ENCODE assay signal across 11 cellular contexts in genomic region chr5:58545912-58546311, GRCh38. TPM values are rescaled to one million over a fixed set of nuclear protein-coding genes. Genes with fewer than 3 reads are reported as not detected.
DNase-seq lines count a peak whose midpoint lies in the region; ATAC-seq and TF ChIP-seq lines count a peak whose summit lies in the region.
"Had no signal": no experiment of that assay in that cellular context is flagged by ENCODE, and none has a peak within 500 bp of the region (broad histone marks: within the 10 kb centered on the region; RNA-seq: fewer than 3 reads in every experiment).

No MANE protein-coding gene starts in this region.

- H3K23me2 ChIP-seq in H9 (ENCODE audit: insufficient read length, low read depth, low read length, poor library complexity, severe bottlenecking): no peaks in the 10 kb centered on the region

- no peak overlapping the region for H4K8ac ChIP-seq in H9 (replicated peaks; ENCODE audit: insufficient read length, low read depth, low read length)

- peaks cover 13 to 14% of the 10 kb centered on the region in 2 experiments for H3K9me3 Mint-ChIP-seq in H9

- H2BK15ac ChIP-seq in H9 (ENCODE audit: low read depth, low read length): no peak overlapping the region

- no peak overlapping the region for H2BK120ac ChIP-seq in H9 (ENCODE audit: low read depth, low read length, poor library complexity, severe bottlenecking)

- H3K27me3 Mint-ChIP-seq in H9 (ENCODE audit: low read depth): no peaks in the 10 kb centered on the region

- TF ChIP-seq CTCF in left lung (IDR thresholded peaks at IDR 0.05) (no peak), H9 (conservative IDR thresholded peaks at IDR 0.05) (no peak)

- H3K36me3 ChIP-seq in left lung: no peaks in the 10 kb centered on the region

- H4K91ac ChIP-seq in H9 (ENCODE audit: insufficient read length, low read depth, low read length): no peak overlapping the region

- no peak overlapping the region for H2BK12ac ChIP-seq in H9 (ENCODE audit: insufficient read length, low read depth, low read length)

- H2AFZ ChIP-seq in H9 (ENCODE audit: low read length): no peak overlapping the region

- no peak overlapping the region for H2BK20ac ChIP-seq in H9 (ENCODE audit: low read depth, low read length, poor library complexity, severe bottlenecking)

- H3K4me1 ChIP-seq in left lung (peaks cover 0 to 33% of the 10 kb centered on the region in 2 donors), H9 (ENCODE audit: insufficient read depth, low read length) (no peaks in the 10 kb centered on the region; the same call in 1 of the 2 replicates)
- H3K4me1 ChIP-seq: psoas muscle had no signal

- H3T11ph ChIP-seq in H9 (ENCODE audit: low read length): no peak overlapping the region

- peak; percentile 6 for DNase-seq in HuH-7.5 (ENCODE audit: low spot score)
- no peak for DNase-seq in left lung
- no peak for DNase-seq in H9
- no peak for DNase-seq in D341Med (ENCODE audit: low spot score)
- DNase-seq in NCI-H446 treated with DMSO at 0.1 percent for 48 hours (lab: John Stamatoyannopoulos, UW): no peak
- DNase-seq: caudate nucleus, EL, psoas muscle had no signal

- H3K4me3 Mint-ChIP-seq in H9: no peak overlapping the region

- H2AK5ac ChIP-seq in H9 (ENCODE audit: insufficient read length, low read length): no peak overlapping the region

- H4K5ac ChIP-seq in H9 (ENCODE audit: insufficient read length, low read depth, low read length): no peak overlapping the region

- no peak overlapping the region for H3K18ac ChIP-seq in H9 (ENCODE audit: insufficient read length, low read depth, low read length)

- no peak overlapping the region for H3K9ac ChIP-seq in H9 (ENCODE audit: extremely low read depth, insufficient read length, low read length)

- no peaks in the 10 kb centered on the region for H4K20me1 ChIP-seq in H9 (ENCODE audit: control insufficient read depth, insufficient read depth, insufficient read length)

- no peak overlapping the region for H3K23ac ChIP-seq in H9 (ENCODE audit: insufficient read length, low read depth, low read length)

- H3K4me1 Mint-ChIP-seq in H9: no peaks in the 10 kb centered on the region

- H3K79me2 ChIP-seq in H9 (ENCODE audit: insufficient read depth, low read length): no peaks in the 10 kb centered on the region

- H3K4me2 ChIP-seq in H9 (ENCODE audit: insufficient read depth, insufficient read length, low read length): no peak overlapping the region

- ATAC-seq in GM18520 (IDR thresholded peaks at IDR 0.05; ENCODE audit: unreplicated experiment) (peak; percentile 91), GM21825 (IDR thresholded peaks at IDR 0.05; ENCODE audit: unreplicated experiment) (peak; percentile 97), left lung (peak; percentile 32), SK-N-SH treated with all-trans-retinoic acid at 6 μM for 48 hours (no peak)
- ATAC-seq: psoas muscle had no signal

- no peak overlapping the region for H3K27ac Mint-ChIP-seq in H9

- no peaks in the 10 kb centered on the region for H3K9me3 ChIP-seq in left lung
- H3K9me3 ChIP-seq in H9 (ENCODE audit: control insufficient read depth, low read depth, low read length): no peaks in the 10 kb centered on the region
- H3K9me3 ChIP-seq: psoas muscle had no signal

- no peak overlapping the region for H3K4ac ChIP-seq in H9 (ENCODE audit: low read depth, low read length)

- H3K79me1 ChIP-seq in H9 (ENCODE audit: insufficient read depth, low read depth, low read length, poor library complexity, severe bottlenecking): no peaks in the 10 kb centered on the region

- H3K27ac ChIP-seq in left lung: peak overlapping the region in 1 of 2 donors; percentile 77
- no peak overlapping the region for H3K27ac ChIP-seq in H9 (ENCODE audit: insufficient read length, low read depth, low read length)
- H3K27ac ChIP-seq: psoas muscle had no signal

- H3K27me3 ChIP-seq in left lung: no peaks in the 10 kb centered on the region
- H3K27me3 ChIP-seq in H9 (ENCODE audit: insufficient read depth, low read length): no peaks in the 10 kb centered on the region

- H2BK5ac ChIP-seq in H9 (ENCODE audit: insufficient read length, low read length): no peak overlapping the region

- no peak overlapping the region for H3K56ac ChIP-seq in H9 (ENCODE audit: insufficient read length, low read depth, low read length)

- H3K36me3 Mint-ChIP-seq in H9 (ENCODE audit: insufficient read depth in 1 of 3, low read depth in 3 of 3): peaks cover 4 to 9% (median 4%) of the 10 kb centered on the region in 3 experiments; a peak in 5 of 7 replicates

- intact Hi-C loops in left lung (cut with DNase I): no loop called here

- H3K14ac ChIP-seq in H9 (ENCODE audit: insufficient read depth, low read length): no peak overlapping the region

- no peak overlapping the region for H3K4me3 ChIP-seq in left lung
- H3K4me3 ChIP-seq: psoas muscle had no signal

TF ChIP-seq in SK-N-SH treated with all-trans-retinoic acid at 6 μM for 48 hours, 23 proteins besides CTCF, POLR2A, EP300 and RAD21 (continues in another document):
- TF ChIP-seq CREB5 (CRISPR knock-in tag; IDR thresholded peaks at IDR 0.05; ENCODE audit: low read depth) (no peak), GLIS3 (CRISPR knock-in tag; IDR thresholded peaks at IDR 0.05) (no peak), ZNF565 (CRISPR knock-in tag; conservative IDR thresholded peaks at IDR 0.05; ENCODE audit: low read depth) (no peak), ZNF70 (CRISPR knock-in tag; IDR thresholded peaks at IDR 0.05) (no peak), ZFP30 (CRISPR knock-in tag; IDR thresholded peaks at IDR 0.05) (no peak), PATZ1 (CRISPR knock-in tag; IDR thresholded peaks at IDR 0.05; ENCODE audit: borderline replicate concordance) (no peak), ISL1 (CRISPR knock-in tag; IDR thresholded peaks at IDR 0.05) (no peak), ZNF8 (CRISPR knock-in tag; IDR thresholded peaks at IDR 0.05) (no peak), CSRNP3 (CRISPR knock-in tag; IDR thresholded peaks at IDR 0.05) (no peak), ZC3H10 (CRISPR knock-in tag; IDR thresholded peaks at IDR 0.05) (no peak), TSHZ2 (CRISPR knock-in tag; IDR thresholded peaks at IDR 0.05) (no peak)

RNA-seq across cellular contexts. Expression of gene RAB3C, which starts 37.0 kb away (rescaled TPM):
- total RNA-seq in left lung (1 to 10 TPM; 1.8 to 2.0 TPM), H9 (2021) (11.5 and 16.3 TPM in 2 replicates)

RNA-seq across cellular contexts. Expression of gene GAPT, which starts 54.7 kb away (rescaled TPM):
- total RNA-seq in left lung: 10 to 100 TPM in 1 of 2 donors, 1 to 10 TPM in 1; 2.6 to 18.3 TPM
- total RNA-seq in H9 (2021): not detected in 2 replicates
